ENCODE assay signal across 21 cellular contexts in the genomic region with DNA sequence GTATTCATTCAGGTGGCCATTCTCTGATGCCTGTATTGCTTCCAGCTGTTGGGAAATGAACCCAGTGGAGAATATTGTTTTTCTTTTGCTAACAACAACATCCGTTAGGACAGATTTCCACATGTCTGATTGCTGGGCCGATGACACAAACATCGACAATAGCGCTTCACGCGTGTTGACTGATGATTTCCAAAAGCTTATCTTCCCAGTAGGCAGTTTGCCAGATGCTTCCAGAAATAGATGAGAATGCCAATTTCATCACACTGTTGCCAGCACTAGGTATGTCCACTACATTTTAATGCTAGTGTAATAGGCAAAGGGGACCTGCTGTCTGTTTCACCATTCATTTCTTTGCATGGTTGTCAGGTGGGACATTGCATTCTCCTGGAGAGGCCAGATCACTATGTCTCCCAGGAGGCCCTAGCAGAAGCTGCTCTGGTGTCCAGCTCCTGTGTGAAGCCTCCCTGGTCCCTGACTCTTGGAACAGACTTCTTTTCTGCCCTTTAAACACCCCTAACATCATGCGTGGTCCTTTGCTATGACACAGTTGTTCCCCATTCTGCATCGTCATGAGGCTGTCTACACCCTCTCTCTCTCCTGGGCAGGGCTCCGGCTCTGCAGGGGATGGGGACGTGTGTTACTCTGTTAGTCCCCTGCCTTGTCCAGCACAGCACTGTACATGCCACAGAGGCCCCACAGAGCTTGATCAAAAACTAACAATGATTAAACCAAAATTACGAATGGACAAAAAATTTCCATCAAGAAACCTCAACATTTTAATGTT.
DNase-seq lines count a peak whose midpoint lies in the region; ATAC-seq and TF ChIP-seq lines count a peak whose summit lies in the region.
"Had no signal": no experiment of that assay in that cellular context is flagged by ENCODE, and none has a peak within 500 bp of the region (broad histone marks: within the 10 kb centered on the region; RNA-seq: fewer than 3 reads in every experiment).

No MANE protein-coding gene starts in this region.

- no peak for TF ChIP-seq CTCF in natural killer cell (IDR thresholded peaks at IDR 0.05)
- no peak for TF ChIP-seq CTCF in ovary (IDR thresholded peaks at IDR 0.05)

- H3K27me3 Mint-ChIP-seq in natural killer cell (ENCODE audit: low read depth in 2 of 2), result no peaks in the 10 kb centered on the region
- H3K27me3 Mint-ChIP-seq in natural killer cell treated with Interleukin-12 subunit alpha and Interleukin-12 subunit beta and Interleukin-15 and Interleukin-18, amount 100 ng/mL, for 72 hours, result no peaks in the 10 kb centered on the region
- H3K27me3 Mint-ChIP-seq: naive thymus-derived CD4-positive, alpha-beta T cell had no signal

- peaks cover 42 to 53% of the 10 kb centered on the region in 2 donors for H3K4me1 Mint-ChIP-seq in natural killer cell
- peaks cover 0 to 35% of the 10 kb centered on the region in 2 donors for H3K4me1 Mint-ChIP-seq in natural killer cell treated with Interleukin-12 subunit alpha and Interleukin-12 subunit beta and Interleukin-15 and Interleukin-18, amount 100 ng/mL, for 72 hours (ENCODE audit: low read depth in 2 of 2)

- DNase-seq in natural killer cell, result no peak
- no peak for DNase-seq in natural killer cell treated with Interleukin-12 subunit alpha and Interleukin-12 subunit beta and Interleukin-15 and Interleukin-18, amount 100 ng/mL, for 72 hours (ENCODE audit: low spot score)
- peak; percentile 11 for DNase-seq in brain pericyte (ENCODE audit: low read depth, low spot score)
- DNase-seq in left ventricle myocardium superior, result no peak
- no peak for DNase-seq in ovary
- DNase-seq in effector CD4-positive, alpha-beta T cell, result no peak
- DNase-seq: activated CD4-positive, CD25-positive, alpha-beta regulatory T cell treated with anti-CD3 and anti-CD28 coated beads, Interleukin-2, amount 50 U/mL, for 72 hours; activated naive CD4-positive, alpha-beta T cell; activated T-cell treated with anti-CD3 and anti-CD28 coated beads, Interleukin-2, amount 50 U/mL, for 1 hour; amniotic stem cell; C1 segment of cervical spinal cord; caudate nucleus; esophagus squamous epithelium; naive thymus-derived CD4-positive, alpha-beta T cell; NCI-H1436 treated with DMSO at 0.1 percent for 48 hours; NCI-H2227 treated with DMSO at 0.1 percent for 48 hours; NCI-H82; PC-9; SIG-M5 had no signal

- no peak for TF ChIP-seq POLR2A in ovary (IDR thresholded peaks at IDR 0.05)

- H3K36me3 Mint-ChIP-seq in natural killer cell, result no peaks in the 10 kb centered on the region
- H3K36me3 Mint-ChIP-seq in natural killer cell treated with Interleukin-12 subunit alpha and Interleukin-12 subunit beta and Interleukin-15 and Interleukin-18, amount 100 ng/mL, for 72 hours, result no peaks in the 10 kb centered on the region
- H3K36me3 Mint-ChIP-seq: naive thymus-derived CD4-positive, alpha-beta T cell had no signal

- no peaks in the 10 kb centered on the region for H3K9me3 Mint-ChIP-seq in natural killer cell
- no peaks in the 10 kb centered on the region for H3K9me3 Mint-ChIP-seq in natural killer cell treated with Interleukin-12 subunit alpha and Interleukin-12 subunit beta and Interleukin-15 and Interleukin-18, amount 100 ng/mL, for 72 hours

- peak overlapping the region; percentile 96 for H3K4me3 Mint-ChIP-seq in natural killer cell
- H3K4me3 Mint-ChIP-seq in natural killer cell treated with Interleukin-12 subunit alpha and Interleukin-12 subunit beta and Interleukin-15 and Interleukin-18, amount 100 ng/mL, for 72 hours, result no peak overlapping the region

- ATAC-seq in natural killer cell (no peak), left ventricle myocardium superior (peak; percentile 65), GM19463 (IDR thresholded peaks at IDR 0.05; ENCODE audit: unreplicated experiment) (no peak), GM21515 (IDR thresholded peaks at IDR 0.05; ENCODE audit: unreplicated experiment) (no peak)
- ATAC-seq in natural killer cell treated with Interleukin-12 subunit alpha and Interleukin-12 subunit beta and Interleukin-15 and Interleukin-18, amount 100 ng/mL, for 72 hours, result no peak
- ATAC-seq: naive thymus-derived CD4-positive, alpha-beta T cell had no signal

- H3K27ac ChIP-seq in ovary, result no peak overlapping the region
- H3K27ac ChIP-seq: esophagus squamous epithelium, PC-9 had no signal

- no peaks in the 10 kb centered on the region for H3K27me3 ChIP-seq in ovary
- H3K27me3 ChIP-seq: esophagus squamous epithelium had no signal

- intact Hi-C loops in natural killer cell (cut with micrococcal nuclease), result loop anchor here (5.0 kb wide), 2 partner anchors 72 to 982 kb away; no protein-coding TSS in a partner anchor
- intact Hi-C loops in left ventricle myocardium superior (cut with micrococcal nuclease), result no loop called here
- intact Hi-C loops in ovary (cut with DNase I), result no loop called here

- H3K27ac Mint-ChIP-seq in natural killer cell, result peak overlapping the region in 1 of 2 donors; percentile 54
- H3K27ac Mint-ChIP-seq in natural killer cell treated with Interleukin-12 subunit alpha and Interleukin-12 subunit beta and Interleukin-15 and Interleukin-18, amount 100 ng/mL, for 72 hours, result no peak overlapping the region

- H3K36me3 ChIP-seq in ovary, result no peaks in the 10 kb centered on the region
- H3K36me3 ChIP-seq: esophagus squamous epithelium had no signal

- TF ChIP-seq EP300 in ovary (IDR thresholded peaks at IDR 0.05), result no peak

- WGBS in ovary, 3 donors, result 39 to 64% (median 45%) methylated on average over 11 of the region's 11 CpGs

- H3K4me3 ChIP-seq in ovary, result no peak overlapping the region
- H3K4me3 ChIP-seq: PC-9 had no signal

- H3K4me1 ChIP-seq in ovary (ENCODE audit: insufficient read depth), result peaks cover 4% of the 10 kb centered on the region
- H3K4me1 ChIP-seq: esophagus squamous epithelium had no signal

- H3K9me3 ChIP-seq in ovary, result no peaks in the 10 kb centered on the region
- H3K9me3 ChIP-seq: esophagus squamous epithelium had no signal
